21 cellular contexts compared by ENCODE assay signal in genomic region chr21:41916888-41917433, GRCh38. TPM values are rescaled to one million over a fixed set of nuclear protein-coding genes. Genes with fewer than 3 reads are reported as not detected.
A peak's percentile ranks its signal among the peaks of the same experiment; 100 is the strongest.
DNase-seq lines count a peak whose midpoint lies in the region; TF ChIP-seq lines count a peak whose summit lies in the region.
"Had no signal": no experiment of that assay in that cellular context is flagged by ENCODE, and none has a peak within 500 bp of the region (broad histone marks: within the 10 kb centered on the region; RNA-seq: fewer than 3 reads in every experiment).

No MANE protein-coding gene starts in this region.

- H3K9me2 ChIP-seq in Loucy (replicated peaks; ENCODE audit: low read depth, low read length): no peaks in the 10 kb centered on the region

- H3K36me3 ChIP-seq in Loucy (ENCODE audit: insufficient read depth, low read length) (peaks cover 6% of the 10 kb centered on the region; the same call in 1 of the 2 replicates), adipocyte (ENCODE audit: control insufficient read depth, insufficient read depth, low read length, severe bottlenecking) (peaks cover 77% of the 10 kb centered on the region), Peyer's patch (peaks cover 0 to 48% (median 0%) of the 10 kb centered on the region in 3 donors)

- H2AFZ ChIP-seq in Loucy (ENCODE audit: low read length): no peak overlapping the region

- peaks cover 5% of the 10 kb centered on the region; the same call in 1 of the 2 replicates for H3K79me2 ChIP-seq in Loucy (ENCODE audit: insufficient read depth, low read length)

- H3K4me2 ChIP-seq in Loucy (ENCODE audit: low read depth, low read length, poor library complexity, severe bottlenecking): no peak overlapping the region

- TF ChIP-seq POLR2A in Peyer's patch (IDR thresholded peaks at IDR 0.05): no peak

- DNase-seq in adipocyte (ENCODE audit: low read depth) (no peak), retina (peak; percentile 23), Peyer's patch (no peak), NCI-H1048 (lab: John Stamatoyannopoulos, UW) (no peak), T-helper 1 cell (no peak)
- DNase-seq: activated CD4-positive, alpha-beta T cell treated with anti-CD3 and anti-CD28 coated beads for 4 hours; activated CD8-positive, alpha-beta T cell treated with anti-CD3 and anti-CD28 coated beads, Interleukin-2, amount 10 ng/mL, durations not matched to agents 7 days and 5 days; activated naive CD4-positive, alpha-beta T cell treated with anti-CD3 and anti-CD28 coated beads, Interleukin-2, amount 10 ng/mL, durations not matched to agents 7 days and 5 days; amniotic stem cell; foreskin melanocyte; IMR-90; NCI-H2081 treated with DMSO at 0.1 percent for 48 hours; NCI-H226; NCI-H69; nucleus accumbens; psoas muscle; substantia nigra had no signal

- peak overlapping the region; percentile 57 for H3K9ac ChIP-seq in Loucy (ENCODE audit: low read depth, low read length, poor library complexity, severe bottlenecking)
- H3K9ac ChIP-seq in adipocyte (ENCODE audit: low read length): peak overlapping the region; percentile 65

- H4K20me1 ChIP-seq in Loucy (ENCODE audit: insufficient read depth, low read length, poor library complexity, severe bottlenecking): no peaks in the 10 kb centered on the region

- no peaks in the 10 kb centered on the region for H3K9me3 ChIP-seq in Loucy (ENCODE audit: insufficient read depth, low read depth, low read length)
- peaks cover 2% of the 10 kb centered on the region for H3K9me3 ChIP-seq in adipocyte (ENCODE audit: control insufficient read depth, low read length)
- H3K9me3 ChIP-seq in Peyer's patch: no peaks in the 10 kb centered on the region
- H3K9me3 ChIP-seq: heart right ventricle, psoas muscle had no signal

- no peak overlapping the region for H3K27ac ChIP-seq in Peyer's patch
- H3K27ac ChIP-seq: psoas muscle, VCaP had no signal

- H3K27me3 ChIP-seq in Loucy (ENCODE audit: insufficient read depth, low read length, poor library complexity, severe bottlenecking) (no peaks in the 10 kb centered on the region), adipocyte (replicated peaks; ENCODE audit: control insufficient read depth, insufficient read depth, low read length) (no peaks in the 10 kb centered on the region), Peyer's patch (no peaks in the 10 kb centered on the region)
- H3K27me3 ChIP-seq: heart right ventricle had no signal

- peaks cover 24% of the 10 kb centered on the region for H3K4me1 ChIP-seq in Loucy (ENCODE audit: insufficient read depth, low read length, poor library complexity, severe bottlenecking)
- peaks cover 18% of the 10 kb centered on the region for H3K4me1 ChIP-seq in adipocyte (ENCODE audit: control insufficient read depth, insufficient read depth, low read length)
- no peaks in the 10 kb centered on the region for H3K4me1 ChIP-seq in Peyer's patch
- H3K4me1 ChIP-seq: psoas muscle had no signal

- H3F3A ChIP-seq in Loucy (ENCODE audit: low read depth): no peaks in the 10 kb centered on the region

- TF ChIP-seq CTCF in GM12872 (IDR thresholded peaks at IDR 0.05; ENCODE audit: insufficient read depth, low read depth, low read length): peak; percentile 20; the same call in 1 of the 3 replicates
- TF ChIP-seq CTCF in Loucy (conservative IDR thresholded peaks at IDR 0.05; ENCODE audit: low read length): peak; percentile 72
- no peak for TF ChIP-seq CTCF in Peyer's patch (IDR thresholded peaks at IDR 0.05)

- H3K4me3 ChIP-seq in Loucy (ENCODE audit: low read length, poor library complexity, severe bottlenecking): no peak overlapping the region
- no peak overlapping the region for H3K4me3 ChIP-seq in adipocyte (ENCODE audit: low read length)
- H3K4me3 ChIP-seq in Peyer's patch: no peak overlapping the region
- H3K4me3 ChIP-seq: heart right ventricle, psoas muscle had no signal

RNA-seq across cellular contexts. Expression of gene C2CD2, which starts 36.9 kb away (rescaled TPM):
- total RNA-seq in Peyer's patch: 10 to 100 TPM in 3 of 4 donors, 1 to 10 TPM in 1; 6.7 to 22.3 (median 17.3) TPM

RNA-seq across cellular contexts. Expression of gene PRDM15, which starts 37.8 kb away (rescaled TPM):
- total RNA-seq in Peyer's patch: 10 to 100 TPM in 3 of 4 donors, 1 to 10 TPM in 1; 9.3 to 47.9 (median 16.9) TPM

Comparison
In these comparisons a context has a peak if more than half of its experiments do, and no peak if none do; other contexts are left out.
1. CTCF ChIP-seq: peak in GM12872 (single experiment) and Loucy (single experiment); none in Peyer's patch (0 of 6).